In genomic region chr18:59249186-59249774, GRCh38 we compare ENCODE assay signal across 8 cellular contexts. TPM values are rescaled to one million over a fixed set of nuclear protein-coding genes. Genes with fewer than 3 reads are reported as not detected.
DNase-seq lines count a peak whose midpoint lies in the region; ATAC-seq, FAIRE-seq and TF ChIP-seq lines count a peak whose summit lies in the region.

No MANE protein-coding gene starts in this region.

- ATAC-seq in DND-41 (ENCODE audit: insufficient read depth, low read depth) (peak; percentile 24; the same call in 1 of the 3 replicates), HG02870 (IDR thresholded peaks at IDR 0.05; ENCODE audit: unreplicated experiment) (peak; percentile 72), GM21390 (IDR thresholded peaks at IDR 0.05; ENCODE audit: unreplicated experiment) (no peak)
- ATAC-seq in stimulated activated memory B cell treated with anti-CD40 and anti-IgM and Interleukin-4, amounts not matched to agents 10 μg/mL and 1 μg/mL and 100 μg/mL, for 72 hours: no peak

- no peaks in the 10 kb centered on the region for H4K20me1 ChIP-seq in DND-41 (ENCODE audit: insufficient read depth, low read length)
- no peaks in the 10 kb centered on the region for H4K20me1 ChIP-seq in astrocyte (ENCODE audit: insufficient read depth, low read length)

- no peak overlapping the region for H3K27ac ChIP-seq in DND-41 (ENCODE audit: low read length)
- H3K27ac ChIP-seq in astrocyte (ENCODE audit: low read depth, low read length): no peak overlapping the region

- H3K27me3 ChIP-seq in DND-41 (ENCODE audit: insufficient read depth, low read length, poor library complexity) (peaks cover 4% of the 10 kb centered on the region), astrocyte (ENCODE audit: insufficient read depth, low read length) (peaks cover 35% of the 10 kb centered on the region)

- no peak overlapping the region for H3K4me3 ChIP-seq in DND-41 (ENCODE audit: low read depth in 1 of 2, low read length in 2 of 2)
- no peak overlapping the region for H3K4me3 ChIP-seq in astrocyte (ENCODE audit: insufficient read depth, low read depth, low read length)

- no peaks in the 10 kb centered on the region for H3K36me3 ChIP-seq in DND-41 (ENCODE audit: insufficient read depth, low read length)
- no peaks in the 10 kb centered on the region for H3K36me3 ChIP-seq in astrocyte (ENCODE audit: insufficient read depth, low read length)

- H3K4me2 ChIP-seq in DND-41 (ENCODE audit: insufficient read depth, low read length) (no peak overlapping the region), astrocyte (ENCODE audit: low read length) (no peak overlapping the region)

- H3K9me3 ChIP-seq in DND-41 (ENCODE audit: insufficient read depth, low read length, severe bottlenecking) (no peaks in the 10 kb centered on the region), astrocyte (ENCODE audit: insufficient read depth, low read depth, low read length) (no peaks in the 10 kb centered on the region)

- H3K9ac ChIP-seq in DND-41 (ENCODE audit: low read depth, low read length) (no peak overlapping the region), astrocyte (ENCODE audit: low read length) (no peak overlapping the region)

- H3K4me3 Mint-ChIP-seq in astrocyte (ENCODE audit: unreplicated experiment): no peak overlapping the region
- H3K4me3 Mint-ChIP-seq in stimulated activated memory B cell treated with anti-CD40 and anti-IgM and Interleukin-4, amounts not matched to agents 10 μg/mL and 1 μg/mL and 100 μg/mL, for 72 hours: no peak overlapping the region

- H3K9me3 Mint-ChIP-seq in astrocyte (ENCODE audit: unreplicated experiment): no peaks in the 10 kb centered on the region
- H3K9me3 Mint-ChIP-seq in stimulated activated memory B cell treated with anti-CD40 and anti-IgM and Interleukin-4, amounts not matched to agents 10 μg/mL and 1 μg/mL and 100 μg/mL, for 72 hours: no peaks in the 10 kb centered on the region

- FAIRE-seq in astrocyte (lab: Jason Lieb, UNC): no peak

- no peak overlapping the region for H3K27ac Mint-ChIP-seq in astrocyte (ENCODE audit: unreplicated experiment)
- no peak overlapping the region for H3K27ac Mint-ChIP-seq in stimulated activated memory B cell treated with anti-CD40 and anti-IgM and Interleukin-4, amounts not matched to agents 10 μg/mL and 1 μg/mL and 100 μg/mL, for 72 hours

- TF ChIP-seq CTCF in DND-41 (IDR thresholded peaks at IDR 0.05; ENCODE audit: borderline replicate concordance, extremely low read depth, low read length, poor library complexity, severe bottlenecking) (peak; percentile 76), astrocyte (IDR thresholded peaks at IDR 0.05; ENCODE audit: insufficient read depth, low read depth, low read length) (peak; percentile 84)

- H3K27me3 Mint-ChIP-seq in astrocyte (ENCODE audit: low read depth, unreplicated experiment): peaks cover 51% of the 10 kb centered on the region
- H3K27me3 Mint-ChIP-seq in stimulated activated memory B cell treated with anti-CD40 and anti-IgM and Interleukin-4, amounts not matched to agents 10 μg/mL and 1 μg/mL and 100 μg/mL, for 72 hours: peaks cover 71% of the 10 kb centered on the region

- H3K79me2 ChIP-seq in DND-41 (ENCODE audit: insufficient read depth, low read length): no peaks in the 10 kb centered on the region
- H3K79me2 ChIP-seq in astrocyte (ENCODE audit: insufficient read depth, low read length): no peaks in the 10 kb centered on the region

- H2AFZ ChIP-seq in DND-41 (ENCODE audit: low read depth, low read length) (no peak overlapping the region), astrocyte (ENCODE audit: low read depth, low read length) (no peak overlapping the region)

- H3K4me1 ChIP-seq in DND-41 (ENCODE audit: insufficient read depth, low read length): no peaks in the 10 kb centered on the region
- no peaks in the 10 kb centered on the region for H3K4me1 ChIP-seq in astrocyte (ENCODE audit: insufficient read depth, low read length)

- DNase-seq in DND-41: peak; percentile 39
- peak; percentile 9 to 70 for DNase-seq in NCI-H446 (lab: John Stamatoyannopoulos, UW)
- peak; percentile 47 for DNase-seq in astrocyte (ENCODE audit: low read depth)
- peak in 26 of 51 donors; percentile 2 to 62 (median 25) for DNase-seq in hypothalamus (lab: John Stamatoyannopoulos, UW)
- DNase-seq in stimulated activated CD8-positive, alpha-beta memory T cell treated with anti-CD3 and anti-CD28 coated beads, Interleukin-4, amount 100 ng/mL, for 48 hours: peak; percentile 51

- no peaks in the 10 kb centered on the region for H3K36me3 Mint-ChIP-seq in astrocyte (ENCODE audit: low read depth, unreplicated experiment)
- no peaks in the 10 kb centered on the region for H3K36me3 Mint-ChIP-seq in stimulated activated memory B cell treated with anti-CD40 and anti-IgM and Interleukin-4, amounts not matched to agents 10 μg/mL and 1 μg/mL and 100 μg/mL, for 72 hours

- H3K4me1 Mint-ChIP-seq in astrocyte (ENCODE audit: low read depth, unreplicated experiment): no peaks in the 10 kb centered on the region
- no peaks in the 10 kb centered on the region for H3K4me1 Mint-ChIP-seq in stimulated activated memory B cell treated with anti-CD40 and anti-IgM and Interleukin-4, amounts not matched to agents 10 μg/mL and 1 μg/mL and 100 μg/mL, for 72 hours

RNA-seq across cellular contexts. Expression of gene RAX, which starts 24.0 kb away (rescaled TPM):
- total RNA-seq in astrocyte: not detected in 2 replicates

RNA-seq across cellular contexts. Expression of gene GRP, which starts 29.3 kb away (rescaled TPM):
- total RNA-seq in astrocyte: not detected in 2 replicates

Comparison
In these comparisons a context has a peak if more than half of its experiments do, and no peak if none do; other contexts are left out.
1. ATAC-seq: peak in DND-41 (single experiment) and HG02870 (single experiment); none in GM21390 (single experiment) and stimulated activated memory B cell treated with anti-CD40 and anti-IgM and Interleukin-4, amounts not matched to agents 10 μg/mL and 1 μg/mL and 100 μg/mL, for 72 hours (single experiment).
2. Peak in every context shown above with its lines, with median percentiles within 50 percentile points of each other: DNase-seq.